In the genomic region with DNA sequence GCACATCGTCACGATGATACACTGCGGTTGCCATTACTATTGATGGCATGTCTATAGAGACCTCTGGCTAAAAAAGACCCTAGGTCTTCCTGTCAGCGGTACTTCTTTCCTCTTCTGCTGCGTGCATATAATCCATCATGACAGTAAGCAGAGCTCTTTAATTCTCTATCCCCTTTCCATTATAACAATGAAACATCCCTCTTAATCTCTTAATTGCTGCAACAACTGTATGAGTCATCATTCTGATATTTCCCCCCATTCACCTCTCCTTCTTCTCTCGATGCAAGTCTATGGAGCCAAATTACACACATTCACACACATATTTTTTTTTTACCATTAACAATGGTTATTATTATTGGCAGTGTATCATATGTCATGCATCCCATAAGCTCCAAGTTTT, we compare ENCODE assay signal across 15 cellular contexts. TPM values are rescaled to one million over a fixed set of nuclear protein-coding genes. Genes with fewer than 3 reads are reported as not detected.
DNase-seq lines count a peak whose midpoint lies in the region; ATAC-seq and TF ChIP-seq lines count a peak whose summit lies in the region.
"Had no signal": no experiment of that assay in that cellular context is flagged by ENCODE, and none has a peak within 500 bp of the region (broad histone marks: within the 10 kb centered on the region; RNA-seq: fewer than 3 reads in every experiment).

No MANE protein-coding gene starts in this region.

- H3K4me1 ChIP-seq in Caco-2 = no peaks in the 10 kb centered on the region

- CTCF ChIA-PET in Caco-2 (lab: Charles Lee) = interaction anchor here (0.9 kb wide), 1 partner anchor 33 kb away, joined by 3 read pairs; no protein-coding TSS in a partner anchor

- H3K9me3 ChIP-seq in Caco-2 = no peaks in the 10 kb centered on the region

- H3K36me3 ChIP-seq in Caco-2 (ENCODE audit: control insufficient read depth, insufficient read depth, low read length) = no peaks in the 10 kb centered on the region

- BruUV-seq in Caco-2 (replicated peaks; lab: Mats Ljungman, UMichigan) = no TSS peak

- no peak for ATAC-seq in HG02852 (IDR thresholded peaks at IDR 0.05; ENCODE audit: unreplicated experiment)
- ATAC-seq: GM23338 had no signal

- H3K27me3 Mint-ChIP-seq in chondrocyte (ENCODE audit: low read depth) = no peaks in the 10 kb centered on the region
- H3K27me3 Mint-ChIP-seq in Caco-2 (ENCODE audit: insufficient read depth, unreplicated experiment) = peaks cover 14% of the 10 kb centered on the region

- no peaks in the 10 kb centered on the region for H3K27me3 ChIP-seq in Caco-2 (replicated peaks; ENCODE audit: control insufficient read depth, insufficient read depth, low read length)

- TF ChIP-seq CTCF in chondrocyte (IDR thresholded peaks at IDR 0.05) (no peak), Caco-2 (IDR thresholded peaks at IDR 0.05; ENCODE audit: insufficient read depth in 1 of 2, low read depth in 1 of 2, low read length in 1 of 2, severe bottlenecking in 1 of 2, unreplicated experiment in 1 of 2) (no peak)

- intact Hi-C loops in Caco-2 (cut with micrococcal nuclease; ENCODE audit: unreplicated experiment) = no loop called here

- H3K4me3 ChIP-seq in Caco-2 (ENCODE audit: low read depth, low read length) = no peak overlapping the region
- H3K4me3 ChIP-seq: GM23338, skin epidermis had no signal

- no peaks in the 10 kb centered on the region for H3K9me3 Mint-ChIP-seq in chondrocyte (ENCODE audit: low read depth)
- H3K9me3 Mint-ChIP-seq in Caco-2 (ENCODE audit: unreplicated experiment) = no peaks in the 10 kb centered on the region
- H3K9me3 Mint-ChIP-seq: activated naive CD8-positive, alpha-beta T cell treated with anti-CD3 and anti-CD28 coated beads, Interleukin-2, amount 10 ng/mL, durations not matched to agents 7 days and 5 days; CD8-positive, alpha-beta memory T cell; GM23338; mesothelial cell of epicardium had no signal

- POLR2A ChIA-PET in Caco-2 (lab: Charles Lee) = no interaction called here

- DNase-seq in NCI-H1436 treated with DMSO at 0.1 percent for 48 hours (lab: John Stamatoyannopoulos, UW) = peak; percentile 4
- no peak for DNase-seq in NCI-H1436 (lab: John Stamatoyannopoulos, UW)
- peak; percentile 35 for DNase-seq in NCI-H748 treated with DMSO at 0.1 percent for 48 hours (lab: John Stamatoyannopoulos, UW)
- DNase-seq in chondrocyte (ENCODE audit: low spot score) = no peak
- peak; percentile 79 for DNase-seq in renal cortical epithelial cell (ENCODE audit: low read depth)
- DNase-seq in activated gamma-delta T cell (lab: John Stamatoyannopoulos, UW) = no peak
- no peak for DNase-seq in Caco-2
- DNase-seq: activated naive CD8-positive, alpha-beta T cell treated with anti-CD3 and anti-CD28 coated beads, Interleukin-2, amount 10 ng/mL, durations not matched to agents 7 days and 5 days; CD8-positive, alpha-beta memory T cell; NCI-H2081; nucleus accumbens had no signal

- H3K4me3 Mint-ChIP-seq in chondrocyte (ENCODE audit: unreplicated experiment) = no peak overlapping the region
- H3K4me3 Mint-ChIP-seq in Caco-2 (ENCODE audit: unreplicated experiment) = no peak overlapping the region
- H3K4me3 Mint-ChIP-seq: activated naive CD8-positive, alpha-beta T cell treated with anti-CD3 and anti-CD28 coated beads, Interleukin-2, amount 10 ng/mL, durations not matched to agents 7 days and 5 days; CD8-positive, alpha-beta memory T cell; GM23338; mesothelial cell of epicardium had no signal

- no peaks in the 10 kb centered on the region for H3K36me3 Mint-ChIP-seq in chondrocyte (ENCODE audit: low read depth)
- H3K36me3 Mint-ChIP-seq in Caco-2 (ENCODE audit: insufficient read depth, unreplicated experiment) = no peaks in the 10 kb centered on the region
- H3K36me3 Mint-ChIP-seq: activated naive CD8-positive, alpha-beta T cell treated with anti-CD3 and anti-CD28 coated beads, Interleukin-2, amount 10 ng/mL, durations not matched to agents 7 days and 5 days; CD8-positive, alpha-beta memory T cell; mesothelial cell of epicardium had no signal

- peaks cover 17% of the 10 kb centered on the region for H3K4me1 Mint-ChIP-seq in chondrocyte (ENCODE audit: low read depth)
- H3K4me1 Mint-ChIP-seq in Caco-2 (ENCODE audit: low read depth, unreplicated experiment) = no peaks in the 10 kb centered on the region
- H3K4me1 Mint-ChIP-seq: activated naive CD8-positive, alpha-beta T cell treated with anti-CD3 and anti-CD28 coated beads, Interleukin-2, amount 10 ng/mL, durations not matched to agents 7 days and 5 days; CD8-positive, alpha-beta memory T cell; GM23338 had no signal

- peak overlapping the region; percentile 28 for H3K27ac Mint-ChIP-seq in chondrocyte (ENCODE audit: unreplicated experiment)
- H3K27ac Mint-ChIP-seq in Caco-2 (ENCODE audit: unreplicated experiment) = no peak overlapping the region
- H3K27ac Mint-ChIP-seq: activated naive CD8-positive, alpha-beta T cell treated with anti-CD3 and anti-CD28 coated beads, Interleukin-2, amount 10 ng/mL, durations not matched to agents 7 days and 5 days; CD8-positive, alpha-beta memory T cell; GM23338; mesothelial cell of epicardium had no signal

RNA-seq across cellular contexts. Expression of a gene that starts 45.2 kb away (rescaled TPM):
- 4.1 to 5.3 TPM (median 4.9 TPM) in 3 replicates for total RNA-seq in chondrocyte
- 5.4 and 6.0 TPM in 2 replicates for total RNA-seq in renal cortical epithelial cell
- total RNA-seq in Caco-2 (2022) = 68.3 and 68.5 TPM in 2 replicates

Comparison
In these comparisons a context has a peak if more than half of its experiments do, and no peak if none do; other contexts are left out.
1. DNase-seq: peak in NCI-H1436 treated with DMSO at 0.1 percent for 48 hours (single experiment), NCI-H748 treated with DMSO at 0.1 percent for 48 hours (single experiment) and renal cortical epithelial cell (single experiment); none in NCI-H1436 (single experiment), chondrocyte (single experiment), activated gamma-delta T cell (single experiment) and Caco-2 (0 of 2).